In genomic region chr2:60459896-60460295, GRCh38 we compare ENCODE assay signal across 24 cellular contexts.
"Had no signal": no experiment of that assay in that cellular context is flagged by ENCODE, and none has a peak within 500 bp of the region (broad histone marks: within the 10 kb centered on the region; RNA-seq: fewer than 3 reads in every experiment).

No MANE protein-coding gene starts in this region.

- H3K4me3 ChIP-seq: coronary artery, left ventricle myocardium inferior, ovary, prostate gland, spleen, thyroid gland, upper lobe of right lung had no signal

- H3K4me1 Mint-ChIP-seq: activated naive CD8-positive, alpha-beta T cell treated with anti-CD3 and anti-CD28 coated beads for 36 hours; natural killer cell had no signal

- H3K9me3 ChIP-seq: left ventricle myocardium inferior, ovary, prostate gland, spleen, thyroid gland, upper lobe of right lung had no signal

- H3K4me1 ChIP-seq: upper lobe of right lung had no signal

- DNase-seq: activated CD4-positive, alpha-beta T cell treated with anti-CD3 and anti-CD28 coated beads for 4 hours; activated CD4-positive, alpha-beta T cell treated with anti-CD3 and anti-CD28 coated beads, Interleukin-2, amount 50 U/mL, for 48 hours; activated CD8-positive, alpha-beta memory T cell treated with anti-CD3 and anti-CD28 coated beads, Interleukin-2, amount 50 U/mL, for 48 hours; activated naive CD4-positive, alpha-beta T cell treated with Interleukin-2 at 50 U/mL for 16 hours; activated naive CD8-positive, alpha-beta T cell treated with anti-CD3 and anti-CD28 coated beads for 36 hours; activated T-cell treated with anti-CD3 and anti-CD28 coated beads, Interleukin-2, amount 50 U/mL, for 48 hours; amniotic stem cell; cerebellar nuclear complex; endodermal cell; left ventricle myocardium inferior; natural killer cell; ovary; spleen; stimulated activated CD4-positive, alpha-beta T cell treated with anti-CD3 and anti-CD28 coated beads, Interleukin-4, amount 100 ng/mL, for 1 hour; stimulated activated naive CD8-positive, alpha-beta T cell treated with anti-CD3 and anti-CD28 coated beads, Interleukin-15, Interleukin-2, amounts not matched to agents 100 U/mL and 50 U/mL, for 24 hours; T1000; thyroid gland; upper lobe of right lung had no signal

- H3K36me3 ChIP-seq: ovary, prostate gland, thyroid gland, upper lobe of right lung had no signal

- ATAC-seq: natural killer cell; stimulated activated naive CD8-positive, alpha-beta T cell treated with anti-CD3 and anti-CD28 coated beads, Interleukin-15, Interleukin-2, amounts not matched to agents 100 U/mL and 50 U/mL, for 24 hours; WTC11 had no signal

- H3K27ac Mint-ChIP-seq: activated naive CD8-positive, alpha-beta T cell treated with anti-CD3 and anti-CD28 coated beads for 36 hours; endodermal cell; mesothelial cell of epicardium; natural killer cell; T-helper 1 cell treated with Interleukin-12 subunit alpha and Interleukin-12 subunit beta and Interleukin-4 antibody, amounts not matched to agents 30 μg/mL and 1 μg/mL, for 36 hours; WTC11 had no signal

- H3K9me3 Mint-ChIP-seq: activated naive CD8-positive, alpha-beta T cell treated with anti-CD3 and anti-CD28 coated beads for 36 hours; natural killer cell; T-helper 1 cell treated with Interleukin-12 subunit alpha and Interleukin-12 subunit beta and Interleukin-4 antibody, amounts not matched to agents 30 μg/mL and 1 μg/mL, for 36 hours; WTC11 had no signal

- H3K27me3 Mint-ChIP-seq: activated naive CD8-positive, alpha-beta T cell treated with anti-CD3 and anti-CD28 coated beads for 36 hours had no signal

- H3K4me3 Mint-ChIP-seq: activated naive CD8-positive, alpha-beta T cell treated with anti-CD3 and anti-CD28 coated beads for 36 hours; endodermal cell; mesothelial cell of epicardium; natural killer cell; T-helper 1 cell treated with Interleukin-12 subunit alpha and Interleukin-12 subunit beta and Interleukin-4 antibody, amounts not matched to agents 30 μg/mL and 1 μg/mL, for 36 hours; WTC11 had no signal

- H3K36me3 Mint-ChIP-seq: activated naive CD8-positive, alpha-beta T cell treated with anti-CD3 and anti-CD28 coated beads for 36 hours; natural killer cell had no signal

- H3K27ac ChIP-seq: coronary artery, epithelial cell of prostate, left ventricle myocardium inferior, ovary, prostate gland, thyroid gland, upper lobe of right lung had no signal

- H3K27me3 ChIP-seq: ovary, spleen, thyroid gland, upper lobe of right lung had no signal
